8 cellular contexts compared by ENCODE assay signal in the genomic region with DNA sequence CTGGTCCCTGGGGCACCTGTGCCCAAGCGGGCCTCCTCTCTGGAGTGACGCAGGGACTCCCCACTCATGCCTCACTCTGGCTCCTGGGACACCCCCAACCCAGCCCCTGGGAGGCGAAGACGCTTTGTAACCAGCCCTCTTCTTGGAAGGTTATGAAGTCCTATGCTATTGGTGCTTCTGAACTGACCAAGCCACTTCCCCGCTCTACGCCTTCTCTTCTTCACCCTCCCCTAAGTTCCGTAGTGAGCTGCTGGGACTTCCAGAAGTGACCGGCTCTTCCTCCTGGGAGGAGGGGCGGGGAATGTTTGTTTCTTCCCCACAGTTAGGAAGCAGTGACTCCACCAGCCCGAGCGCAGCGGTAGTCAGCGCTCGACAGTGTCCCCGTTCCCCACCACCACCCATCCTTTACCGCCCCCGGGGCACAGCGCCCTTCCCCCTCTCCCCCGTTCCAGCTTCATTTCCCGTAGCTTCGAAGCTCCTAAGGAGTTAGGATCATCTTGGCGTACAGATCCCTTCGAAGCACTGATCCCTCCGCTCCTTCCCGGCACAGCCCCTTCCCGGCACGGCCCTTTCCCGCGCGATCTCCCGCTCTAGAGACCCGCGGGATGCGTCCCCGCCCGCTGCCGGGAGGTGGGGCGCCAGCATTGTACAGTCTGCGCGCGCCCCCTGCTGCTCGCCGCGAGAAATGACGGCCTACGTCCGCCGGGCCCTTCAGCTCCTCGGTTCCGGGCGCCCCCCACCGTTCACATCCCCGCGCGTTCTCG. TPM values are rescaled to one million over a fixed set of nuclear protein-coding genes. Genes with fewer than 3 reads are reported as not detected.
DNase-seq lines count a peak whose midpoint lies in the region; ATAC-seq and TF ChIP-seq lines count a peak whose summit lies in the region.

No MANE protein-coding gene starts in this region.

- H3K9ac ChIP-seq in SU-DHL-6 (ENCODE audit: low read length) = peak overlapping the region; percentile 60

- TF ChIP-seq POLR2A in heart left ventricle (IDR thresholded peaks at IDR 0.05) = peak in 1 of 2 donors; percentile 33

- H3K36me3 ChIP-seq in SU-DHL-6 (ENCODE audit: low read length) (no peaks in the 10 kb centered on the region), heart left ventricle (no peaks in the 10 kb centered on the region)

- no peaks in the 10 kb centered on the region for H3K79me2 ChIP-seq in SU-DHL-6 (ENCODE audit: insufficient read depth, low read length)

- H3K36me3 Mint-ChIP-seq in type B pancreatic cell = no peaks in the 10 kb centered on the region

- ATAC-seq in HG02623 (IDR thresholded peaks at IDR 0.05; ENCODE audit: unreplicated experiment) = peak; percentile 84
- ATAC-seq in heart left ventricle = peak; percentile 85 to 94 (median 93)

- H3K4me3 ChIP-seq in GM12865 (ENCODE audit: low read depth, low read length) = peak overlapping the region; percentile 63
- peak overlapping the region; percentile 58 for H3K4me3 ChIP-seq in SU-DHL-6 (ENCODE audit: insufficient read depth, low read length, poor library complexity, severe bottlenecking)
- H3K4me3 ChIP-seq in heart left ventricle = peak overlapping the region; percentile 28 to 71 (median 60)

- no peaks in the 10 kb centered on the region for H3K9me2 ChIP-seq in SU-DHL-6 (replicated peaks; ENCODE audit: insufficient read depth, low read length)

- peak overlapping the region; percentile 81 for H2AFZ ChIP-seq in SU-DHL-6 (ENCODE audit: low read depth, low read length, severe bottlenecking)

- intact Hi-C loops in heart left ventricle (cut with DNase I) = loop anchor here in 9 of 10 donors (1.0 to 10.0 kb wide), 9 partner anchors 35 to 402 kb away; a partner anchor contains a TSS
- intact Hi-C loops in posterior cingulate gyrus (cut with DNase I) = loop anchor here (1.0 to 5.0 kb wide), 3 partner anchors 92 to 285 kb away; no protein-coding TSS in a partner anchor

- H3K27me3 Mint-ChIP-seq in type B pancreatic cell = peaks cover 82% of the 10 kb centered on the region

- peak overlapping the region; percentile 63 for H3K27ac Mint-ChIP-seq in type B pancreatic cell

- H3F3A ChIP-seq in SU-DHL-6 (ENCODE audit: insufficient read depth) = no peaks in the 10 kb centered on the region

- DNase-seq in GM12865 (ENCODE audit: low read depth) (peak; percentile 86), NCI-H1092 (lab: John Stamatoyannopoulos, UW) (peak; percentile 64), heart left ventricle (peak; percentile 91 to 95 (median 92)), posterior cingulate gyrus (peak; percentile 80 to 98 (median 91)), type B pancreatic cell (ENCODE audit: extremely low spot score, unreplicated experiment) (peak; percentile 96)
- peak; percentile 81 for DNase-seq in activated naive CD8-positive, alpha-beta T cell treated with anti-CD3 and anti-CD28 coated beads, Interleukin-2, amount 50 U/mL, for 16 hours (ENCODE audit: low read depth, low spot score)

- H3K4me1 ChIP-seq in heart left ventricle = peaks cover 0 to 31% (median 23%) of the 10 kb centered on the region in 12 donors

- TF ChIP-seq CTCF in GM12865 (IDR thresholded peaks at IDR 0.05; ENCODE audit: insufficient read depth, low read depth, low read length, missing control alignments) = peak; percentile 96
- peak; percentile 91 for TF ChIP-seq CTCF in SU-DHL-6 (IDR thresholded peaks at IDR 0.05; ENCODE audit: insufficient read depth, low read length, poor library complexity, severe bottlenecking)
- TF ChIP-seq CTCF in heart left ventricle (IDR thresholded peaks at IDR 0.05) = peak; percentile 96 to 99 (median 98)
- TF ChIP-seq CTCF in type B pancreatic cell (conservative IDR thresholded peaks at IDR 0.05) = peak; percentile 97

- no peaks in the 10 kb centered on the region for H4K20me1 ChIP-seq in SU-DHL-6 (ENCODE audit: low read depth, low read length)

- H3K27ac ChIP-seq in SU-DHL-6 (ENCODE audit: low read depth, low read length) (no peak overlapping the region), heart left ventricle (peak overlapping the region; percentile 63 to 87 (median 77))

- peak overlapping the region; percentile 92 for H3K4me3 Mint-ChIP-seq in type B pancreatic cell

- H3K9me3 Mint-ChIP-seq in type B pancreatic cell = no peaks in the 10 kb centered on the region

- H3K27me3 ChIP-seq in SU-DHL-6 (ENCODE audit: low read length) (no peaks in the 10 kb centered on the region), heart left ventricle (peaks cover 0 to 43% (median 7%) of the 10 kb centered on the region in 9 donors)

- 1% methylated on average over 40 to 56 of the region's 56 CpGs for WGBS in heart left ventricle, 4 donors

- H3K9me3 ChIP-seq in SU-DHL-6 (ENCODE audit: insufficient read depth, low read length) (no peaks in the 10 kb centered on the region), heart left ventricle (no peaks in the 10 kb centered on the region)

- peak overlapping the region; percentile 68 for H3K4me2 ChIP-seq in SU-DHL-6 (ENCODE audit: low read depth, low read length, poor library complexity, severe bottlenecking)

- H3K4me1 Mint-ChIP-seq in type B pancreatic cell (ENCODE audit: unreplicated experiment) = peaks cover 4% of the 10 kb centered on the region

RNA-seq across cellular contexts. Expression of a gene that starts 25.3 kb away (rescaled TPM):
- not detected for total RNA-seq in heart left ventricle
- not detected for polyA plus RNA-seq in heart left ventricle
- total RNA-seq in type B pancreatic cell (ENCODE audit: low replicate concordance) = not detected in 2 replicates

RNA-seq across cellular contexts. Expression of a gene that starts 37.0 kb away (rescaled TPM):
- total RNA-seq in heart left ventricle = 10 to 100 TPM; 14.0 to 26.8 (median 20.0) TPM
- 10 to 100 TPM; 14.4 to 29.2 TPM for polyA plus RNA-seq in heart left ventricle
- 19.1 and 30.3 TPM in 2 replicates for total RNA-seq in type B pancreatic cell (ENCODE audit: low replicate concordance)

RNA-seq across cellular contexts. Expression of a gene that starts 56.0 kb away (rescaled TPM):
- total RNA-seq in heart left ventricle (100 to 1,000 TPM in 2 of 9 donors, 10 to 100 TPM in 7; 57.2 to 153 (median 85.1) TPM), type B pancreatic cell (ENCODE audit: low replicate concordance) (16.3 and 19.6 TPM in 2 replicates)
- polyA plus RNA-seq in heart left ventricle = 100 to 1,000 TPM in 1 of 2 donors, 10 to 100 TPM in 1; 90.8 to 155 TPM

RNA-seq across cellular contexts. Expression of a gene that starts 57.0 kb away (rescaled TPM):
- 100 to 1,000 TPM; 156 to 234 (median 198) TPM for total RNA-seq in heart left ventricle
- polyA plus RNA-seq in heart left ventricle = 100 to 1,000 TPM; 261 to 328 TPM
- total RNA-seq in type B pancreatic cell (ENCODE audit: low replicate concordance) = 256 and 300 TPM in 2 replicates
